In the genomic region with DNA sequence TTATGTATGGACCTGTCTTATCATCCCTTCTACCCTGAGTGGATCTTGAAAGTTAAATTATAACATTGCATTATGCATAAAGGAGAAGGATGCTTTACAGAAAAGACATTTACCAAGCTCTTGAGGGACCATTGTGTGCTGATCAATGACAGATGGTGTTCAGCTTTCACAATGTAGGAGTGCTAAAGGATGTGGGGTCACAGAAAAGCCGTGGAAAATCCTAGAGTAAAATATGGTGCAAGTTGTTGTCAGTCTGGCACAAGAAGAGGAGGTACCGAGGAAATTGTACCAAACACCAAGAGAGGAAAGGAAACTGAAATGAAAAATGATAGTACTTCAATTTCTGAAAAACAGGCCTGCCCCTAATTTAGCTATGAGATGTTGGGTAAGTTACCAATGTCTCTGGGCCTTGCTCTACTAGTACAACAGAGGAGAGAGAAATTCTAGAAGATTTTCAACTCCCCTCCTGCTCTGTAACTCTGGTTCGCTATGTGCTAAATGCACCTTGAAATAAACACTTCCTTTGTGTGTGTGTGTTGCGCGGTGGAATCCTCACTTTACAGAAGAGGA, we compare ENCODE assay signal across 11 cellular contexts.
DNase-seq lines count a peak whose midpoint lies in the region; ATAC-seq and TF ChIP-seq lines count a peak whose summit lies in the region.
"Had no signal": no experiment of that assay in that cellular context is flagged by ENCODE, and none has a peak within 500 bp of the region (broad histone marks: within the 10 kb centered on the region; RNA-seq: fewer than 3 reads in every experiment).

No MANE protein-coding gene starts in this region.

- POLR2A ChIA-PET in activated CD4-positive, alpha-beta T cell treated with anti-CD3 and anti-CD28 coated beads, Interleukin-2, amount 10 ng/mL, durations not matched to agents 7 days and 5 days (lab: Charles Lee) = interaction anchor here (1.2 kb wide), 1 partner anchor 8 kb away, joined by 6 read pairs; no protein-coding TSS in a partner anchor

- H3K4me1 ChIP-seq in upper lobe of right lung = peaks cover 18% of the 10 kb centered on the region

- H3K27ac ChIP-seq in neural cell (ENCODE audit: low read length) (no peak overlapping the region), upper lobe of right lung (no peak overlapping the region)
- H3K27ac ChIP-seq: SK-N-MC had no signal

- H3K4me2 ChIP-seq in neural cell (ENCODE audit: low read length) = no peak overlapping the region

- peaks cover 7% of the 10 kb centered on the region for H3F3A ChIP-seq in neural cell (ENCODE audit: insufficient read depth, low read length, poor library complexity, severe bottlenecking)

- no peak for TF ChIP-seq RAD21 in neural cell (conservative IDR thresholded peaks at IDR 0.05)

- H3K4me3 ChIP-seq in neural cell (ENCODE audit: low read length) (no peak overlapping the region), upper lobe of right lung (no peak overlapping the region)
- H3K4me3 ChIP-seq: SK-N-MC had no signal

- CTCF ChIA-PET in activated CD4-positive, alpha-beta T cell treated with anti-CD3 and anti-CD28 coated beads, Interleukin-2, amount 10 ng/mL, durations not matched to agents 7 days and 5 days (lab: Charles Lee) = interaction anchor here (0.7 to 3.7 kb wide), 12 partner anchors 8 to 160 kb away, joined by 3 to 13 read pairs (median 3); no protein-coding TSS in a partner anchor

- no peaks in the 10 kb centered on the region for H3K79me2 ChIP-seq in neural cell (replicated peaks; ENCODE audit: insufficient read depth, low read length)

- no peaks in the 10 kb centered on the region for H3K9me2 ChIP-seq in neural cell (ENCODE audit: insufficient read depth, low read length)

- peaks cover 6% of the 10 kb centered on the region for H3K36me3 Mint-ChIP-seq in activated CD4-positive, alpha-beta T cell treated with anti-CD3 and anti-CD28 coated beads, Interleukin-2, amount 10 ng/mL, durations not matched to agents 7 days and 5 days (ENCODE audit: low read depth)
- H3K36me3 Mint-ChIP-seq in T-helper 17 cell (ENCODE audit: low read depth) = no peaks in the 10 kb centered on the region

- H3K27me3 ChIP-seq in neural cell (ENCODE audit: insufficient read depth, low read depth, low read length) (no peaks in the 10 kb centered on the region), upper lobe of right lung (no peaks in the 10 kb centered on the region)

- intact Hi-C loops in upper lobe of right lung (cut with DNase I) = no loop called here

- DNase-seq in activated CD4-positive, alpha-beta T cell treated with anti-CD3 and anti-CD28 coated beads, Interleukin-2, amount 10 ng/mL, durations not matched to agents 7 days and 5 days = peak; percentile 20
- no peak for DNase-seq in activated CD4-positive, alpha-beta T cell treated with anti-CD3 and anti-CD28 coated beads for 1 hour
- DNase-seq in T-helper 17 cell (no peak), HK-2 (ENCODE audit: unreplicated experiment) (no peak), upper lobe of right lung (no peak), DMS53 treated with DMSO at 0.1 percent for 48 hours (lab: John Stamatoyannopoulos, UW; ENCODE audit: unreplicated experiment) (no peak)
- DNase-seq: activated gamma-delta T cell, NCI-H1092 treated with DMSO at 0.1 percent for 48 hours had no signal

- peak; percentile 70 for ATAC-seq in GM21528 (IDR thresholded peaks at IDR 0.05; ENCODE audit: low FRiP score, unreplicated experiment)
- peak; percentile 52 for ATAC-seq in T-helper 17 cell
- ATAC-seq in upper lobe of right lung = no peak

- H3K27ac Mint-ChIP-seq in activated CD4-positive, alpha-beta T cell treated with anti-CD3 and anti-CD28 coated beads, Interleukin-2, amount 10 ng/mL, durations not matched to agents 7 days and 5 days = peak overlapping the region; percentile 85
- H3K27ac Mint-ChIP-seq in T-helper 17 cell = peak overlapping the region; percentile 81

- H4K20me1 ChIP-seq in neural cell (ENCODE audit: insufficient read depth) = no peaks in the 10 kb centered on the region

- H3K36me3 ChIP-seq in neural cell (ENCODE audit: insufficient read depth, low read length) = no peaks in the 10 kb centered on the region
- H3K36me3 ChIP-seq in upper lobe of right lung = no peaks in the 10 kb centered on the region

- peak; percentile 26 for TF ChIP-seq EP300 in neural cell (conservative IDR thresholded peaks at IDR 0.05; ENCODE audit: poor library complexity, severe bottlenecking)

- H2AFZ ChIP-seq in neural cell (ENCODE audit: low read depth, low read length) = no peak overlapping the region

- H3K9ac ChIP-seq in neural cell (ENCODE audit: low read length) = no peak overlapping the region

- no peaks in the 10 kb centered on the region for H3K9me3 ChIP-seq in T-helper 17 cell (ENCODE audit: control insufficient read depth, low read length, poor library complexity, severe bottlenecking)
- H3K9me3 ChIP-seq in neural cell (ENCODE audit: low read length) = no peaks in the 10 kb centered on the region
- no peaks in the 10 kb centered on the region for H3K9me3 ChIP-seq in upper lobe of right lung

- peaks cover 4% of the 10 kb centered on the region for H3K27me3 Mint-ChIP-seq in activated CD4-positive, alpha-beta T cell treated with anti-CD3 and anti-CD28 coated beads, Interleukin-2, amount 10 ng/mL, durations not matched to agents 7 days and 5 days
- H3K27me3 Mint-ChIP-seq in T-helper 17 cell = no peaks in the 10 kb centered on the region

- no peak overlapping the region for H3K4me3 Mint-ChIP-seq in activated CD4-positive, alpha-beta T cell treated with anti-CD3 and anti-CD28 coated beads, Interleukin-2, amount 10 ng/mL, durations not matched to agents 7 days and 5 days
- no peak overlapping the region for H3K4me3 Mint-ChIP-seq in T-helper 17 cell

- peaks cover 40% of the 10 kb centered on the region for H3K4me1 Mint-ChIP-seq in activated CD4-positive, alpha-beta T cell treated with anti-CD3 and anti-CD28 coated beads, Interleukin-2, amount 10 ng/mL, durations not matched to agents 7 days and 5 days
- H3K4me1 Mint-ChIP-seq in T-helper 17 cell = peaks cover 10% of the 10 kb centered on the region

- TF ChIP-seq CTCF in neural cell (IDR thresholded peaks at IDR 0.05; ENCODE audit: poor library complexity, severe bottlenecking) (no peak), upper lobe of right lung (IDR thresholded peaks at IDR 0.05) (no peak)

- no peaks in the 10 kb centered on the region for H3K9me3 Mint-ChIP-seq in activated CD4-positive, alpha-beta T cell treated with anti-CD3 and anti-CD28 coated beads, Interleukin-2, amount 10 ng/mL, durations not matched to agents 7 days and 5 days

TF ChIP-seq in neural cell, 6 proteins besides CTCF, POLR2A, EP300 and RAD21:
- TF ChIP-seq MXI1 (conservative IDR thresholded peaks at IDR 0.05; ENCODE audit: poor library complexity, severe bottlenecking) (no peak), POLR2AphosphoS5 (IDR thresholded peaks at IDR 0.05) (peak; percentile 45)
